ENCODE assay signal across 28 cellular contexts in genomic region chr20:15239542-15240206, GRCh38.
"Had no signal": no experiment of that assay in that cellular context is flagged by ENCODE, and none has a peak within 500 bp of the region (broad histone marks: within the 10 kb centered on the region; RNA-seq: fewer than 3 reads in every experiment).

No MANE protein-coding gene starts in this region.

- H3K27ac ChIP-seq: ascending aorta, brain microvascular endothelial cell, epithelial cell of prostate, gastrocnemius medialis, heart left ventricle had no signal

- H3K36me3 ChIP-seq: ascending aorta, brain microvascular endothelial cell, gastrocnemius medialis, heart left ventricle had no signal

- FAIRE-seq: colon had no signal

- H3K4me1 Mint-ChIP-seq: activated CD4-positive, alpha-beta T cell treated with anti-CD3 and anti-CD28 coated beads for 36 hours; activated CD4-positive, alpha-beta T cell treated with anti-CD3 and anti-CD28 coated beads, Interleukin-2, amount 10 ng/mL, durations not matched to agents 24 days and 14 days; activated naive CD4-positive, alpha-beta T cell treated with anti-CD3 and anti-CD28 coated beads, Interleukin-2, amount 10 ng/mL, durations not matched to agents 7 days and 5 days; activated naive CD8-positive, alpha-beta T cell treated with anti-CD3 and anti-CD28 coated beads, Interleukin-2, amount 10 ng/mL, durations not matched to agents 7 days and 5 days had no signal

- H3K9me3 ChIP-seq: ascending aorta, gastrocnemius medialis, heart left ventricle had no signal

- H3K27me3 ChIP-seq: ascending aorta, brain microvascular endothelial cell, gastrocnemius medialis, heart left ventricle had no signal

- H3K4me3 Mint-ChIP-seq: activated CD4-positive, alpha-beta memory T cell treated with anti-CD3 and anti-CD28 coated beads for 36 hours; activated CD4-positive, alpha-beta T cell treated with anti-CD3 and anti-CD28 coated beads for 36 hours; activated CD4-positive, alpha-beta T cell treated with anti-CD3 and anti-CD28 coated beads, Interleukin-2, amount 10 ng/mL, durations not matched to agents 24 days and 14 days; activated naive CD4-positive, alpha-beta T cell treated with anti-CD3 and anti-CD28 coated beads, Interleukin-2, amount 10 ng/mL, durations not matched to agents 7 days and 5 days; activated naive CD8-positive, alpha-beta T cell treated with anti-CD3 and anti-CD28 coated beads, Interleukin-2, amount 10 ng/mL, durations not matched to agents 7 days and 5 days; activated T-cell treated with anti-CD3 and anti-CD28 coated beads, Interleukin-2, amount 50 U/mL, for 24 hours; activated T-cell treated with anti-CD3 and anti-CD28 coated beads, Interleukin-2, amount 50 U/mL, for 72 hours; effector memory CD8-positive, alpha-beta T cell had no signal

- DNase-seq: activated CD4-positive, alpha-beta memory T cell treated with anti-CD3 and anti-CD28 coated beads for 36 hours; activated CD4-positive, alpha-beta T cell treated with anti-CD3 and anti-CD28 coated beads for 36 hours; activated CD4-positive, alpha-beta T cell treated with anti-CD3 and anti-CD28 coated beads, Interleukin-2, amount 10 ng/mL, durations not matched to agents 24 days and 14 days; activated CD4-positive, CD25-positive, alpha-beta regulatory T cell; activated CD4-positive, CD25-positive, alpha-beta regulatory T cell treated with anti-CD3 and anti-CD28 coated beads, Interleukin-2, amount 50 U/mL, for 72 hours; activated CD8-positive, alpha-beta memory T cell treated with anti-CD3 and anti-CD28 coated beads, Interleukin-2, amount 50 U/mL, for 48 hours; activated gamma-delta T cell; activated naive CD4-positive, alpha-beta T cell; activated naive CD4-positive, alpha-beta T cell treated with anti-CD3 and anti-CD28 coated beads, Interleukin-2, amount 10 ng/mL, durations not matched to agents 7 days and 5 days; activated naive CD8-positive, alpha-beta T cell treated with anti-CD3 and anti-CD28 coated beads, Interleukin-2, amount 10 ng/mL, durations not matched to agents 7 days and 5 days; activated T-cell treated with anti-CD3 and anti-CD28 coated beads for 4 hours; activated T-cell treated with anti-CD3 and anti-CD28 coated beads, Interleukin-2, amount 50 U/mL, for 24 hours; activated T-cell treated with anti-CD3 and anti-CD28 coated beads, Interleukin-2, amount 50 U/mL, for 72 hours; brain microvascular endothelial cell; caudate nucleus; cortex of kidney; dermis blood vessel endothelial cell; effector CD4-positive, alpha-beta T cell; effector memory CD8-positive, alpha-beta T cell; foreskin fibroblast; gastrocnemius medialis; glutamatergic neuron; heart left ventricle; T-helper 2 cell had no signal

- H3K27me3 Mint-ChIP-seq: activated CD4-positive, alpha-beta memory T cell treated with anti-CD3 and anti-CD28 coated beads for 36 hours; activated CD4-positive, alpha-beta T cell treated with anti-CD3 and anti-CD28 coated beads for 36 hours; activated CD4-positive, alpha-beta T cell treated with anti-CD3 and anti-CD28 coated beads, Interleukin-2, amount 10 ng/mL, durations not matched to agents 24 days and 14 days; activated naive CD4-positive, alpha-beta T cell treated with anti-CD3 and anti-CD28 coated beads, Interleukin-2, amount 10 ng/mL, durations not matched to agents 7 days and 5 days; activated naive CD8-positive, alpha-beta T cell treated with anti-CD3 and anti-CD28 coated beads, Interleukin-2, amount 10 ng/mL, durations not matched to agents 7 days and 5 days; activated T-cell treated with anti-CD3 and anti-CD28 coated beads, Interleukin-2, amount 50 U/mL, for 24 hours; effector memory CD8-positive, alpha-beta T cell had no signal

- H3K4me3 ChIP-seq: ascending aorta, gastrocnemius medialis, heart left ventricle had no signal

- H3K9me3 Mint-ChIP-seq: activated CD4-positive, alpha-beta T cell treated with anti-CD3 and anti-CD28 coated beads, Interleukin-2, amount 10 ng/mL, durations not matched to agents 24 days and 14 days; activated naive CD8-positive, alpha-beta T cell treated with anti-CD3 and anti-CD28 coated beads, Interleukin-2, amount 10 ng/mL, durations not matched to agents 7 days and 5 days had no signal

- ATAC-seq: activated CD4-positive, alpha-beta T cell treated with anti-CD3 and anti-CD28 coated beads for 36 hours; activated naive CD4-positive, alpha-beta T cell treated with anti-CD3 and anti-CD28 coated beads, Interleukin-2, amount 50 U/mL, for 72 hours; effector memory CD8-positive, alpha-beta T cell; gastrocnemius medialis; heart left ventricle had no signal

- H3K36me3 Mint-ChIP-seq: activated CD4-positive, alpha-beta memory T cell treated with anti-CD3 and anti-CD28 coated beads for 36 hours; activated naive CD4-positive, alpha-beta T cell treated with anti-CD3 and anti-CD28 coated beads, Interleukin-2, amount 10 ng/mL, durations not matched to agents 7 days and 5 days; activated naive CD4-positive, alpha-beta T cell treated with anti-CD3 and anti-CD28 coated beads, Interleukin-2, amount 50 U/mL, for 72 hours; activated naive CD8-positive, alpha-beta T cell treated with anti-CD3 and anti-CD28 coated beads, Interleukin-2, amount 10 ng/mL, durations not matched to agents 7 days and 5 days had no signal

- H3K4me1 ChIP-seq: ascending aorta, gastrocnemius medialis, heart left ventricle had no signal

- H3K27ac Mint-ChIP-seq: activated CD4-positive, alpha-beta memory T cell treated with anti-CD3 and anti-CD28 coated beads for 36 hours; activated CD4-positive, alpha-beta T cell treated with anti-CD3 and anti-CD28 coated beads for 36 hours; activated CD4-positive, alpha-beta T cell treated with anti-CD3 and anti-CD28 coated beads, Interleukin-2, amount 10 ng/mL, durations not matched to agents 24 days and 14 days; activated naive CD4-positive, alpha-beta T cell treated with anti-CD3 and anti-CD28 coated beads, Interleukin-2, amount 10 ng/mL, durations not matched to agents 7 days and 5 days; activated naive CD4-positive, alpha-beta T cell treated with anti-CD3 and anti-CD28 coated beads, Interleukin-2, amount 50 U/mL, for 72 hours; activated naive CD8-positive, alpha-beta T cell treated with anti-CD3 and anti-CD28 coated beads, Interleukin-2, amount 10 ng/mL, durations not matched to agents 7 days and 5 days; activated T-cell treated with anti-CD3 and anti-CD28 coated beads, Interleukin-2, amount 50 U/mL, for 24 hours; activated T-cell treated with anti-CD3 and anti-CD28 coated beads, Interleukin-2, amount 50 U/mL, for 72 hours; effector memory CD8-positive, alpha-beta T cell had no signal
